1 cellular context compared by ENCODE assay signal in the genomic region with DNA sequence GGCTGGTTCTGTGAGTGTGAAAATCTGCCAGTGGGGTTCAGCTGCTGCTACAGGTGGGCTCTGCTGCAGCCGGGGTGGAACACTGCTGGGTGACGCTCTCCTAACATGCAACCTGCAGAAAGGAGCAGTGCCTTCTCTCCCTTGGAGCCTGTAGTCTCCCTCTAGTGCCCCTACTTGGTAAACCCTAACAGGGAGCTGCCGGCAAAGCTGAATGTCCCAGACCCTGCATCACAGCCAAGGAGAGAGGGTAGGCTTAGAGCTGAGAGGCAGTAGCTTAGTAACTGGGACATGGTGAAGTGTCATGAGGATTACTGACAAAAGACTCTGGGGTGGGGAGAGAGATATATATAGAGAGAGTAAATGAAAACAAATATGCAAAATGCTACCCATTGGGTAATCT.
TF ChIP-seq lines count a peak whose summit lies in the region.

No MANE protein-coding gene starts in this region.

TF ChIP-seq in HCT116, 20 proteins besides CTCF, POLR2A, EP300 and RAD21:
- TF ChIP-seq, protein P1, sequence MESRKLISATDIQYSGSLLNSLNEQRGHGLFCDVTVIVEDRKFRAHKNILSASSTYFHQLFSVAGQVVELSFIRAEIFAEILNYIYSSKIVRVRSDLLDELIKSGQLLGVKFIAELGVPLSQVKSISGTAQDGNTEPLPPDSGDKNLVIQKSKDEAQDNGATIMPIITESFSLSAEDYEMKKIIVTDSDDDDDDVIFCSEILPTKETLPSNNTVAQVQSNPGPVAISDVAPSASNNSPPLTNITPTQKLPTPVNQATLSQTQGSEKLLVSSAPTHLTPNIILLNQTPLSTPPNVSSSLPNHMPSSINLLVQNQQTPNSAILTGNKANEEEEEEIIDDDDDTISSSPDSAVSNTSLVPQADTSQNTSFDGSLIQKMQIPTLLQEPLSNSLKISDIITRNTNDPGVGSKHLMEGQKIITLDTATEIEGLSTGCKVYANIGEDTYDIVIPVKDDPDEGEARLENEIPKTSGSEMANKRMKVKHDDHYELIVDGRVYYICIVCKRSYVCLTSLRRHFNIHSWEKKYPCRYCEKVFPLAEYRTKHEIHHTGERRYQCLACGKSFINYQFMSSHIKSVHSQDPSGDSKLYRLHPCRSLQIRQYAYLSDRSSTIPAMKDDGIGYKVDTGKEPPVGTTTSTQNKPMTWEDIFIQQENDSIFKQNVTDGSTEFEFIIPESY (IDR thresholded peaks at IDR 0.05; ENCODE audit: extremely low read depth, insufficient replicate concordance, low read length) = no peak
- TF ChIP-seq, protein P2, sequence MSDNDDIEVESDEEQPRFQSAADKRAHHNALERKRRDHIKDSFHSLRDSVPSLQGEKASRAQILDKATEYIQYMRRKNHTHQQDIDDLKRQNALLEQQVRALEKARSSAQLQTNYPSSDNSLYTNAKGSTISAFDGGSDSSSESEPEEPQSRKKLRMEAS (IDR thresholded peaks at IDR 0.05) = no peak
- TF ChIP-seq SIN3A (IDR thresholded peaks at IDR 0.05; ENCODE audit: low read depth) (no peak), YY1 (IDR thresholded peaks at IDR 0.05; ENCODE audit: extremely low read depth, insufficient replicate concordance, low read depth, low read length) (no peak), CBX3 (IDR thresholded peaks at IDR 0.05; ENCODE audit: low read depth) (no peak)
- TF ChIP-seq, protein P3, sequence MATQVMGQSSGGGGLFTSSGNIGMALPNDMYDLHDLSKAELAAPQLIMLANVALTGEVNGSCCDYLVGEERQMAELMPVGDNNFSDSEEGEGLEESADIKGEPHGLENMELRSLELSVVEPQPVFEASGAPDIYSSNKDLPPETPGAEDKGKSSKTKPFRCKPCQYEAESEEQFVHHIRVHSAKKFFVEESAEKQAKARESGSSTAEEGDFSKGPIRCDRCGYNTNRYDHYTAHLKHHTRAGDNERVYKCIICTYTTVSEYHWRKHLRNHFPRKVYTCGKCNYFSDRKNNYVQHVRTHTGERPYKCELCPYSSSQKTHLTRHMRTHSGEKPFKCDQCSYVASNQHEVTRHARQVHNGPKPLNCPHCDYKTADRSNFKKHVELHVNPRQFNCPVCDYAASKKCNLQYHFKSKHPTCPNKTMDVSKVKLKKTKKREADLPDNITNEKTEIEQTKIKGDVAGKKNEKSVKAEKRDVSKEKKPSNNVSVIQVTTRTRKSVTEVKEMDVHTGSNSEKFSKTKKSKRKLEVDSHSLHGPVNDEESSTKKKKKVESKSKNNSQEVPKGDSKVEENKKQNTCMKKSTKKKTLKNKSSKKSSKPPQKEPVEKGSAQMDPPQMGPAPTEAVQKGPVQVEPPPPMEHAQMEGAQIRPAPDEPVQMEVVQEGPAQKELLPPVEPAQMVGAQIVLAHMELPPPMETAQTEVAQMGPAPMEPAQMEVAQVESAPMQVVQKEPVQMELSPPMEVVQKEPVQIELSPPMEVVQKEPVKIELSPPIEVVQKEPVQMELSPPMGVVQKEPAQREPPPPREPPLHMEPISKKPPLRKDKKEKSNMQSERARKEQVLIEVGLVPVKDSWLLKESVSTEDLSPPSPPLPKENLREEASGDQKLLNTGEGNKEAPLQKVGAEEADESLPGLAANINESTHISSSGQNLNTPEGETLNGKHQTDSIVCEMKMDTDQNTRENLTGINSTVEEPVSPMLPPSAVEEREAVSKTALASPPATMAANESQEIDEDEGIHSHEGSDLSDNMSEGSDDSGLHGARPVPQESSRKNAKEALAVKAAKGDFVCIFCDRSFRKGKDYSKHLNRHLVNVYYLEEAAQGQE (IDR thresholded peaks at IDR 0.05; ENCODE audit: low read depth) = no peak
